In genomic region chr22:30718491-30718890, GRCh38 we compare ENCODE assay signal across 18 cellular contexts.
"Had no signal": no experiment of that assay in that cellular context is flagged by ENCODE, and none has a peak within 500 bp of the region (broad histone marks: within the 10 kb centered on the region; RNA-seq: fewer than 3 reads in every experiment).

No MANE protein-coding gene starts in this region.

- H3K27me3 ChIP-seq: esophagus squamous epithelium, foreskin keratinocyte, hepatocyte, ovary, right atrium auricular region, stomach, transverse colon had no signal

- ATAC-seq: effector memory CD8-positive, alpha-beta T cell; left colon; left ventricle myocardium superior; natural killer cell had no signal

- H3K4me2 ChIP-seq: hepatocyte had no signal

- H3K4me3 ChIP-seq: esophagus squamous epithelium, hepatocyte, ovary, right atrium auricular region, stomach, thoracic aorta, transverse colon had no signal

- H3K4me1 ChIP-seq: esophagus squamous epithelium, stomach, transverse colon had no signal

- DNase-seq: effector memory CD8-positive, alpha-beta T cell; esophagus squamous epithelium; foreskin keratinocyte; kidney; left colon; left ventricle myocardium superior; natural killer cell; nucleus accumbens; ovary; small intestine; stimulated activated CD4-positive, alpha-beta T cell treated with anti-CD3 and anti-CD28 coated beads, Interleukin-12 subunit alpha, Interleukin-12 subunit beta, amount 100 ng/mL, for 4 hours; stimulated activated naive CD4-positive, alpha-beta T cell; stomach; substantia nigra; transverse colon had no signal

- H2AFZ ChIP-seq: hepatocyte had no signal

- H3K36me3 ChIP-seq: esophagus squamous epithelium, ovary, right atrium auricular region, stomach, thoracic aorta, transverse colon had no signal

- H3K79me2 ChIP-seq: hepatocyte had no signal

- H3K27ac ChIP-seq: esophagus squamous epithelium, foreskin keratinocyte, hepatocyte, ovary, right atrium auricular region, stomach, thoracic aorta, transverse colon had no signal

- H3K9me3 ChIP-seq: esophagus squamous epithelium, ovary, right atrium auricular region, stomach, thoracic aorta, transverse colon had no signal
